9 cellular contexts compared by ENCODE assay signal in genomic region chr19:34985249-34986022, GRCh38. TPM values are rescaled to one million over a fixed set of nuclear protein-coding genes. Genes with fewer than 3 reads are reported as not detected.
DNase-seq lines count a peak whose midpoint lies in the region; ATAC-seq, FAIRE-seq and TF ChIP-seq lines count a peak whose summit lies in the region.
"Had no signal": no experiment of that assay in that cellular context is flagged by ENCODE, and none has a peak within 500 bp of the region (broad histone marks: within the 10 kb centered on the region; RNA-seq: fewer than 3 reads in every experiment).

No MANE protein-coding gene starts in this region.

- DNase-seq in CD8-positive, alpha-beta T cell: peak in 4 of 7 experiments; percentile 30 to 70 (median 41)
- DNase-seq in Peyer's patch: peak in 2 of 3 donors; percentile 37 to 64
- DNase-seq in neuronal stem cell (ENCODE audit: low spot score): no peak
- no peak for DNase-seq in GM12892 (ENCODE audit: insufficient read length)
- DNase-seq in amygdala (lab: John Stamatoyannopoulos, UW): no peak
- no peak for DNase-seq in GM13977 (ENCODE audit: low spot score)
- no peak for DNase-seq in CD14-positive monocyte (ENCODE audit: low spot score)

- H2BK5ac ChIP-seq in neuronal stem cell (ENCODE audit: low read length): no peak overlapping the region

- peak overlapping the region; percentile 13 for H2BK15ac ChIP-seq in neuronal stem cell (ENCODE audit: low read length)

- peak overlapping the region; percentile 12 for H3K4me3 ChIP-seq in CD8-positive, alpha-beta T cell (ENCODE audit: low read depth, low read length)
- H3K4me3 ChIP-seq in Peyer's patch: no peak overlapping the region
- no peak overlapping the region for H3K4me3 ChIP-seq in neuronal stem cell (ENCODE audit: low read length in 2 of 2)

- peak overlapping the region; percentile 36 for H3K27ac ChIP-seq in CD8-positive, alpha-beta T cell (ENCODE audit: low read depth, low read length)
- peak overlapping the region in 1 of 4 donors; percentile 7 for H3K27ac ChIP-seq in Peyer's patch
- no peak overlapping the region for H3K27ac ChIP-seq in neuronal stem cell (replicated peaks; ENCODE audit: low read length)

- no peaks in the 10 kb centered on the region for H3K79me1 ChIP-seq in neuronal stem cell (ENCODE audit: low read depth, low read length)

- no peaks in the 10 kb centered on the region for H3K36me3 ChIP-seq in CD8-positive, alpha-beta T cell (ENCODE audit: insufficient read depth, low read length)
- no peaks in the 10 kb centered on the region for H3K36me3 ChIP-seq in Peyer's patch
- H3K36me3 ChIP-seq in neuronal stem cell (replicated peaks in 1 of 2; ENCODE audit: control insufficient read depth in 2 of 2, insufficient read depth in 2 of 2, low read length in 2 of 2): no peaks in the 10 kb centered on the region

- H3K27me3 ChIP-seq in CD8-positive, alpha-beta T cell (ENCODE audit: insufficient read depth, low read length): no peaks in the 10 kb centered on the region
- no peaks in the 10 kb centered on the region for H3K27me3 ChIP-seq in Peyer's patch
- H3K27me3 ChIP-seq in neuronal stem cell (ENCODE audit: control insufficient read depth in 3 of 3, insufficient read depth in 3 of 3, low read depth in 1 of 3, low read length in 3 of 3): no peaks in the 10 kb centered on the region

- TF ChIP-seq POLR2A in Peyer's patch (IDR thresholded peaks at IDR 0.05) (no peak), GM12892 (IDR thresholded peaks at IDR 0.05; ENCODE audit: low read depth, low read length) (no peak)

- H2AK5ac ChIP-seq in neuronal stem cell (ENCODE audit: low read depth, low read length): no peak overlapping the region

- ATAC-seq in CD8-positive, alpha-beta T cell: peak; percentile 65
- ATAC-seq in esophagus mucosa: peak; percentile 52

- peaks cover 14% of the 10 kb centered on the region for H3K4me1 Mint-ChIP-seq in CD8-positive, alpha-beta T cell (ENCODE audit: low read depth)
- H3K4me1 Mint-ChIP-seq in CD14-positive monocyte: peaks cover 29% of the 10 kb centered on the region

- in situ Hi-C loops in GM13977 (cut with MboI; ENCODE audit: low pct_unique_long_range_greater_than_20kb, low sequenced_read_pairs, unreplicated experiment): no loop called here

- H4K91ac ChIP-seq in neuronal stem cell (ENCODE audit: low read depth, low read length, poor library complexity): no peak overlapping the region

- H3K9me3 ChIP-seq in CD8-positive, alpha-beta T cell (ENCODE audit: low read length): no peaks in the 10 kb centered on the region
- H3K9me3 ChIP-seq in Peyer's patch: no peaks in the 10 kb centered on the region
- peaks cover 0 to 3% of the 10 kb centered on the region in 2 donors for H3K9me3 ChIP-seq in neuronal stem cell (replicated peaks in 1 of 2; ENCODE audit: control insufficient read depth in 2 of 2, insufficient read depth in 1 of 2, low read depth in 1 of 2, low read length in 2 of 2)

- no peak for TF ChIP-seq CTCF in CD8-positive, alpha-beta T cell (IDR thresholded peaks at IDR 0.05)
- TF ChIP-seq CTCF in Peyer's patch (IDR thresholded peaks at IDR 0.05) (no peak), GM13977 (IDR thresholded peaks at IDR 0.05; ENCODE audit: extremely low read depth, insufficient read depth, missing control alignments) (no peak), CD14-positive monocyte (IDR thresholded peaks at IDR 0.05) (no peak)

- POLR2A ChIA-PET in CD8-positive, alpha-beta T cell (lab: Charles Lee): interaction anchor here (1.1 to 2.1 kb wide), 4 partner anchors 12 to 29 kb away, joined by 4 to 14 read pairs (median 6); partner anchors contain the start of gene GRAMD1A

- H3K36me3 Mint-ChIP-seq in CD8-positive, alpha-beta T cell: no peaks in the 10 kb centered on the region
- H3K36me3 Mint-ChIP-seq in CD14-positive monocyte: no peaks in the 10 kb centered on the region

- no peak overlapping the region for H3K4me2 ChIP-seq in neuronal stem cell (ENCODE audit: insufficient read depth, low read length, poor library complexity, severe bottlenecking)

- peak overlapping the region; percentile 65 for H3K18ac ChIP-seq in neuronal stem cell (ENCODE audit: low read length)

- no CpG with 5 or more reads among the region's 7 CpGs for WGBS in neuronal stem cell (ENCODE audit: extremely low coverage in 2 of 2, insufficient read length in 2 of 2, insufficient replicate concordance in 1 of 2), 2 donors

- H3K27me3 Mint-ChIP-seq in CD8-positive, alpha-beta T cell (ENCODE audit: low read depth): no peaks in the 10 kb centered on the region
- H3K27me3 Mint-ChIP-seq in CD14-positive monocyte (ENCODE audit: low read depth in 3 of 3): peaks cover 1 to 6% (median 1%) of the 10 kb centered on the region in 3 donors

- H3K23ac ChIP-seq in neuronal stem cell (ENCODE audit: low read depth, low read length, poor library complexity): no peak overlapping the region

- FAIRE-seq in GM12892 (lab: Jason Lieb, UNC): no peak

- H3K9ac ChIP-seq in neuronal stem cell (ENCODE audit: low read depth, low read length, poor library complexity): no peak overlapping the region

- H3K4ac ChIP-seq in neuronal stem cell (ENCODE audit: low read length): no peak overlapping the region

- no peak overlapping the region for H3K14ac ChIP-seq in neuronal stem cell (ENCODE audit: low read length)

- H3K9me3 Mint-ChIP-seq in CD8-positive, alpha-beta T cell: no peaks in the 10 kb centered on the region
- peaks cover 3 to 13% (median 9%) of the 10 kb centered on the region in 7 donors for H3K9me3 Mint-ChIP-seq in CD14-positive monocyte

- H3K4me1 ChIP-seq in CD8-positive, alpha-beta T cell (ENCODE audit: insufficient read depth, low read length): peaks cover 13% of the 10 kb centered on the region
- peaks cover 0 to 9% (median 0%) of the 10 kb centered on the region in 4 donors for H3K4me1 ChIP-seq in Peyer's patch
- peaks cover 0 to 5% of the 10 kb centered on the region in 2 donors for H3K4me1 ChIP-seq in neuronal stem cell (ENCODE audit: control insufficient read depth in 2 of 2, insufficient read depth in 1 of 2, low read depth in 1 of 2, low read length in 2 of 2)

- H2BK120ac ChIP-seq in neuronal stem cell (ENCODE audit: low read depth, low read length): no peak overlapping the region

- peak overlapping the region; percentile 92 for H4K8ac ChIP-seq in neuronal stem cell (ENCODE audit: low read depth, low read length)

- peak overlapping the region; percentile 92 for H3K27ac Mint-ChIP-seq in CD8-positive, alpha-beta T cell
- peak overlapping the region in 3 of 7 donors; percentile 2 to 17 (median 16) for H3K27ac Mint-ChIP-seq in CD14-positive monocyte

- H3K4me3 Mint-ChIP-seq in CD8-positive, alpha-beta T cell: peak overlapping the region; percentile 63
- no peak overlapping the region for H3K4me3 Mint-ChIP-seq in CD14-positive monocyte

- intact Hi-C loops in CD8-positive, alpha-beta T cell (cut with DNase I, micrococcal nuclease): no loop called here
- intact Hi-C loops in CD14-positive monocyte (cut with micrococcal nuclease): no loop called here

- H2AFZ ChIP-seq in neuronal stem cell (ENCODE audit: low read length): peak overlapping the region; percentile 84

- H2BK12ac ChIP-seq in neuronal stem cell (ENCODE audit: low read length): no peak overlapping the region

- CTCF ChIA-PET in CD8-positive, alpha-beta T cell (lab: Charles Lee): interaction anchor here (0.6 to 2.2 kb wide), 8 partner anchors 9 to 379 kb away, joined by 3 to 10 read pairs (median 4); no protein-coding TSS in a partner anchor

RNA-seq across cellular contexts. Expression of gene GRAMD1A, which starts 14.7 kb away (rescaled TPM):
- total RNA-seq in CD8-positive, alpha-beta T cell: 100 to 1,000 TPM; 207 to 221 TPM
- 100 to 1,000 TPM in 1 of 4 donors, 10 to 100 TPM in 2, 1 to 10 TPM in 1; 6.0 to 135 (median 61.6) TPM for total RNA-seq in Peyer's patch
- 11.8 TPM for total RNA-seq in esophagus mucosa
- polyA plus RNA-seq in neuronal stem cell (2013, experiment 1 of 2): 74.8 TPM
- polyA plus RNA-seq in neuronal stem cell (2013, experiment 2 of 2): 73.3 TPM
- polyA plus RNA-seq in GM12892 (2012; ENCODE audit: missing spikeins): 44.0 TPM
- polyA plus RNA-seq in CD14-positive monocyte: 10 to 100 TPM in 1 of 2 donors, 1 to 10 TPM in 1; 9.3 to 15.1 TPM

RNA-seq across cellular contexts. Expression of gene ZNF792, which starts 21.4 kb away (rescaled TPM):
- 1 to 10 TPM; 5.0 to 5.7 TPM for total RNA-seq in CD8-positive, alpha-beta T cell
- total RNA-seq in Peyer's patch: 10 to 100 TPM in 1 of 4 donors, 1 to 10 TPM in 3; 7.0 to 15.7 (median 7.4) TPM
- total RNA-seq in esophagus mucosa: 1.8 TPM
- 2.9 TPM for polyA plus RNA-seq in neuronal stem cell (2013, experiment 1 of 2)
- 2.7 TPM for polyA plus RNA-seq in neuronal stem cell (2013, experiment 2 of 2)
- polyA plus RNA-seq in GM12892 (2012; ENCODE audit: missing spikeins): 2.3 TPM
- polyA plus RNA-seq in CD14-positive monocyte: 1 to 10 TPM; 1.7 to 3.3 TPM

RNA-seq across cellular contexts. Expression of gene SCN1B, which starts 44.8 kb away (rescaled TPM):
- 1 to 10 TPM; 1.9 to 2.3 TPM for total RNA-seq in CD8-positive, alpha-beta T cell
- total RNA-seq in Peyer's patch (1 to 10 TPM; 2.8 to 9.1 (median 5.1) TPM), esophagus mucosa (0.88 TPM)
- polyA plus RNA-seq in neuronal stem cell (2013, experiment 1 of 2): 2.8 TPM
- polyA plus RNA-seq in neuronal stem cell (2013, experiment 2 of 2): 2.8 TPM
- polyA plus RNA-seq in GM12892 (2012; ENCODE audit: missing spikeins): 0.40 TPM
- polyA plus RNA-seq in CD14-positive monocyte: under 1 TPM in 1 of 2 donors, not detected in 1; 0.08 TPM

RNA-seq across cellular contexts. Expression of gene HPN, which starts 56.1 kb away (rescaled TPM):
- not detected for total RNA-seq in CD8-positive, alpha-beta T cell
- total RNA-seq in Peyer's patch (1 to 10 TPM in 1 of 4 donors, under 1 TPM in 1, not detected in 2; 0.67 to 1.4 TPM), esophagus mucosa (not detected)
- 0.36 TPM for polyA plus RNA-seq in neuronal stem cell (2013, experiment 1 of 2)
- 0.28 TPM for polyA plus RNA-seq in neuronal stem cell (2013, experiment 2 of 2)
- not detected for polyA plus RNA-seq in GM12892 (2012; ENCODE audit: missing spikeins)
- not detected for polyA plus RNA-seq in CD14-positive monocyte
- total RNA-seq: T-helper 1 cell treated with Interleukin-12 subunit alpha and Interleukin-12 subunit beta and Interleukin-4 antibody, amounts not matched to agents 30 ng/mL and 1 ng/mL, for 36 hours had no signal

RNA-seq across cellular contexts. Expression of gene ZNF30, which starts 58.7 kb away (rescaled TPM):
- total RNA-seq in CD8-positive, alpha-beta T cell: 1 to 10 TPM; 1.4 to 1.5 TPM
- 1 to 10 TPM; 1.6 to 9.9 (median 2.1) TPM for total RNA-seq in Peyer's patch
- total RNA-seq in esophagus mucosa: 1.4 TPM
- polyA plus RNA-seq in neuronal stem cell (2013, experiment 1 of 2): 4.5 TPM
- polyA plus RNA-seq in neuronal stem cell (2013, experiment 2 of 2): 4.1 TPM
- polyA plus RNA-seq in GM12892 (2012; ENCODE audit: missing spikeins): 2.0 TPM
- polyA plus RNA-seq in CD14-positive monocyte: 1 to 10 TPM in 1 of 2 donors, under 1 TPM in 1; 0.29 to 1.7 TPM

Comparison
In these comparisons a context has a peak if more than half of its experiments do, and no peak if none do; other contexts are left out.
1. DNase-seq: peak in CD8-positive, alpha-beta T cell (4 of 7) and Peyer's patch (2 of 3); none in neuronal stem cell (single experiment), GM12892 (single experiment), amygdala (0 of 56), GM13977 (single experiment) and CD14-positive monocyte (single experiment).